In genomic region chr7:131501422-131501821, GRCh38 we compare ENCODE assay signal across 8 cellular contexts. TPM values are rescaled to one million over a fixed set of nuclear protein-coding genes. Genes with fewer than 3 reads are reported as not detected.
DNase-seq lines count a peak whose midpoint lies in the region; ATAC-seq and TF ChIP-seq lines count a peak whose summit lies in the region.

No MANE protein-coding gene starts in this region.

- CTCF ChIA-PET in activated B cell treated with CpG ODN at 0.5 μM for 24 hours (lab: Charles Lee) (interaction anchor here (1.0 to 1.2 kb wide), 2 partner anchors 62 to 154 kb away, joined by 3 to 5 read pairs; no protein-coding TSS in a partner anchor), OCI-LY7 (lab: Charles Lee; ENCODE audit: unreplicated experiment) (no interaction called here)

- no peaks in the 10 kb centered on the region for H3K9me2 ChIP-seq in OCI-LY7 (ENCODE audit: insufficient read depth, low read length)

- no peak for DNase-seq in activated B cell treated with CpG ODN at 0.5 μM for 24 hours
- no peak for DNase-seq in glutamatergic neuron
- DNase-seq in OCI-LY7 (ENCODE audit: low spot score): no peak
- DNase-seq in nucleus accumbens (lab: John Stamatoyannopoulos, UW): no peak
- no peak for DNase-seq in ecto neural progenitor cell (ENCODE audit: low spot score)
- DNase-seq in NCI-H2107 treated with DMSO at 0.1 percent for 48 hours (lab: John Stamatoyannopoulos, UW; ENCODE audit: unreplicated experiment): no peak

- H3K4me2 ChIP-seq in OCI-LY7 (ENCODE audit: low read length): no peak overlapping the region

- TF ChIP-seq CTCF in activated B cell treated with CpG ODN at 0.5 μM for 24 hours (IDR thresholded peaks at IDR 0.05) (no peak), glutamatergic neuron (IDR thresholded peaks at IDR 0.05; ENCODE audit: partially characterized antibody, unreplicated experiment) (no peak), OCI-LY7 (conservative IDR thresholded peaks at IDR 0.05; ENCODE audit: low read length) (no peak)

- H3K9me3 Mint-ChIP-seq in activated B cell treated with CpG ODN at 0.5 μM for 24 hours (no peaks in the 10 kb centered on the region), glutamatergic neuron (ENCODE audit: unreplicated experiment) (peaks cover 18% of the 10 kb centered on the region)

- no peaks in the 10 kb centered on the region for H3K79me2 ChIP-seq in OCI-LY7 (ENCODE audit: insufficient read depth, low read depth, low read length)

- H2AFZ ChIP-seq in OCI-LY7 (ENCODE audit: low read length): no peak overlapping the region

- H3K36me3 ChIP-seq in OCI-LY7 (ENCODE audit: insufficient read depth, low read length): no peaks in the 10 kb centered on the region

- no peaks in the 10 kb centered on the region for H3K9me3 ChIP-seq in OCI-LY7 (ENCODE audit: low read length)

- no peaks in the 10 kb centered on the region for H3K4me1 ChIP-seq in OCI-LY7 (ENCODE audit: insufficient read depth, low read length, poor library complexity, severe bottlenecking)

- H3K27ac ChIP-seq in OCI-LY7 (ENCODE audit: low read depth, low read length, poor library complexity, severe bottlenecking): no peak overlapping the region

- H3K4me3 Mint-ChIP-seq in activated B cell treated with CpG ODN at 0.5 μM for 24 hours (no peak overlapping the region), glutamatergic neuron (ENCODE audit: unreplicated experiment) (peak overlapping the region; percentile 70)

- BruUV-seq in OCI-LY7 (replicated peaks; lab: Mats Ljungman, UMichigan): no TSS peak

- intact Hi-C loops in activated B cell treated with CpG ODN at 0.5 μM for 24 hours (cut with micrococcal nuclease) (no loop called here), OCI-LY7 (cut with micrococcal nuclease; ENCODE audit: unreplicated experiment) (loop anchor here (10.0 kb wide), 1 partner anchor 657 kb away; no protein-coding TSS in a partner anchor)

- no peaks in the 10 kb centered on the region for H3K27me3 Mint-ChIP-seq in activated B cell treated with CpG ODN at 0.5 μM for 24 hours
- H3K27me3 Mint-ChIP-seq in glutamatergic neuron (ENCODE audit: unreplicated experiment): peaks cover 7% of the 10 kb centered on the region

- no peaks in the 10 kb centered on the region for H4K20me1 ChIP-seq in OCI-LY7 (ENCODE audit: insufficient read depth, low read length)

- peaks cover 21% of the 10 kb centered on the region for H3K36me3 Mint-ChIP-seq in activated B cell treated with CpG ODN at 0.5 μM for 24 hours (ENCODE audit: low read depth)
- no peaks in the 10 kb centered on the region for H3K36me3 Mint-ChIP-seq in glutamatergic neuron (ENCODE audit: unreplicated experiment)

- H3K4me1 Mint-ChIP-seq in activated B cell treated with CpG ODN at 0.5 μM for 24 hours: peaks cover 11% of the 10 kb centered on the region
- H3K4me1 Mint-ChIP-seq in glutamatergic neuron (ENCODE audit: low read depth, unreplicated experiment): peaks cover 51% of the 10 kb centered on the region

- POLR2A ChIA-PET in activated B cell treated with CpG ODN at 0.5 μM for 24 hours (lab: Charles Lee): no interaction called here
- POLR2A ChIA-PET in OCI-LY7 (lab: Charles Lee): interaction anchor here (0.6 to 1.0 kb wide), 2 partner anchors 10 to 19 kb away, joined by 3 to 4 read pairs; no protein-coding TSS in a partner anchor

- no peak overlapping the region for H3K4me3 ChIP-seq in OCI-LY7 (ENCODE audit: low read depth, low read length, poor library complexity, severe bottlenecking)

- H3K27ac Mint-ChIP-seq in activated B cell treated with CpG ODN at 0.5 μM for 24 hours: peak overlapping the region; percentile 8
- peak overlapping the region; percentile 97 for H3K27ac Mint-ChIP-seq in glutamatergic neuron (ENCODE audit: unreplicated experiment)

- ATAC-seq in GM18873 (IDR thresholded peaks at IDR 0.05; ENCODE audit: low FRiP score, unreplicated experiment): peak; percentile 77
- ATAC-seq in HG02885 (IDR thresholded peaks at IDR 0.05; ENCODE audit: poor library complexity, unreplicated experiment): peak; percentile 89
- ATAC-seq in activated B cell treated with CpG ODN at 0.5 μM for 24 hours (ENCODE audit: low read depth): peak; percentile 40

RNA-seq across cellular contexts. Expression of gene PODXL, which starts 55.0 kb away (rescaled TPM):
- total RNA-seq in activated B cell treated with CpG ODN at 0.5 μM for 24 hours (0.93 and 1.4 TPM in 2 replicates), glutamatergic neuron (ENCODE audit: unreplicated experiment) (12.3 TPM), OCI-LY7 (2022) (2.1 and 2.2 TPM in 2 replicates)
- 0.31 and 0.32 TPM in 2 replicates for total RNA-seq in OCI-LY7 (2014; rRNA removed; shearing (Covaris generic))
